Comparison of ENCODE assay signal across 22 cellular contexts in the genomic region with DNA sequence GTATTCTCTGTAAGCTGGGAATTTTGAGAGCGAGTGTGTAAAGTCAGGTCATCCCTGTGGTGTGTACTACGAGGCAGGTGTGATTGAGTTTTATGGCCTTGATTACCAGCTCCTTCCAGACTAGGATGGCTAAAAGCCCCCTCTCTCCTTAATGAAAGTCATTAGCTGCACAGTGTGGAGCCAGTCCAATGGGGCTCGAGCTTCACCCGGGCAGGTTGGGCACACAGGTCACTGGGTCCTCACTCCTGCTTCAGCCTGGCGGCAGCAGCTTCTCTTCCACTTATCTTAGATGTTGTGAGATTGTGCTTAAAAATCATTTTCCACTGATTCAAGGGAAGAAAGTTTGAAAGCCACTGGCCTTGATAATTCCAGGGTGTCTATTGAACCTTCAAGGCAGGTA. TPM values are rescaled to one million over a fixed set of nuclear protein-coding genes. Genes with fewer than 3 reads are reported as not detected.
DNase-seq lines count a peak whose midpoint lies in the region; ATAC-seq and TF ChIP-seq lines count a peak whose summit lies in the region.
"Had no signal": no experiment of that assay in that cellular context is flagged by ENCODE, and none has a peak within 500 bp of the region (broad histone marks: within the 10 kb centered on the region; RNA-seq: fewer than 3 reads in every experiment).

No MANE protein-coding gene starts in this region.

- no peaks in the 10 kb centered on the region for H3K79me2 ChIP-seq in Loucy (ENCODE audit: insufficient read depth, low read length)

- no peak overlapping the region for H3K27ac ChIP-seq in coronary artery
- H3K27ac ChIP-seq: 22Rv1, A549, C4-2B, HL-60 had no signal

- H3K36me3 ChIP-seq in Loucy (ENCODE audit: insufficient read depth, low read length), result no peaks in the 10 kb centered on the region

- no peaks in the 10 kb centered on the region for H3K36me3 Mint-ChIP-seq in natural killer cell treated with Interleukin-12 subunit alpha and Interleukin-12 subunit beta and Interleukin-15 and Interleukin-18, amount 100 ng/mL, for 72 hours

- H3K4me3 Mint-ChIP-seq in natural killer cell treated with Interleukin-12 subunit alpha and Interleukin-12 subunit beta and Interleukin-15 and Interleukin-18, amount 100 ng/mL, for 72 hours, result no peak overlapping the region
- H3K4me3 Mint-ChIP-seq: CD4-positive, alpha-beta T cell had no signal

- H2AFZ ChIP-seq in Loucy (ENCODE audit: low read length), result no peak overlapping the region

- no peaks in the 10 kb centered on the region for H3K9me2 ChIP-seq in Loucy (replicated peaks; ENCODE audit: low read depth, low read length)

- peaks cover 44% of the 10 kb centered on the region for H3K4me1 ChIP-seq in Loucy (ENCODE audit: insufficient read depth, low read length, poor library complexity, severe bottlenecking)
- H3K4me1 ChIP-seq: A549, Caco-2 had no signal

- H3K4me3 ChIP-seq in Loucy (ENCODE audit: low read length, poor library complexity, severe bottlenecking) (no peak overlapping the region), coronary artery (no peak overlapping the region)
- H3K4me3 ChIP-seq: A549 had no signal

- H3K27ac Mint-ChIP-seq in natural killer cell treated with Interleukin-12 subunit alpha and Interleukin-12 subunit beta and Interleukin-15 and Interleukin-18, amount 100 ng/mL, for 72 hours, result no peak overlapping the region
- H3K27ac Mint-ChIP-seq: CD4-positive, alpha-beta T cell had no signal

- H4K20me1 ChIP-seq in Loucy (ENCODE audit: insufficient read depth, low read length, poor library complexity, severe bottlenecking), result no peaks in the 10 kb centered on the region

- DNase-seq in NCI-H82 (lab: John Stamatoyannopoulos, UW) (peak; percentile 16), NCI-H82 treated with DMSO at 0.1 percent for 48 hours (lab: John Stamatoyannopoulos, UW; ENCODE audit: unreplicated experiment) (no peak), coronary artery (ENCODE audit: low spot score) (peak; percentile 29), islet precursor cell (peak; percentile 32), occipital lobe (lab: John Stamatoyannopoulos, UW) (no peak)
- DNase-seq in central memory CD4-positive, alpha-beta T cell, result no peak
- no peak for DNase-seq in natural killer cell treated with Interleukin-12 subunit alpha and Interleukin-12 subunit beta and Interleukin-15 and Interleukin-18, amount 100 ng/mL, for 72 hours (ENCODE audit: low spot score)
- DNase-seq: AML-193; Caco-2; CD4-positive, alpha-beta T cell; DMS153; DMS79; GF-D8; HCEC 1CT had no signal

- no peaks in the 10 kb centered on the region for H3K27me3 Mint-ChIP-seq in natural killer cell treated with Interleukin-12 subunit alpha and Interleukin-12 subunit beta and Interleukin-15 and Interleukin-18, amount 100 ng/mL, for 72 hours

- H3K9me3 Mint-ChIP-seq in natural killer cell treated with Interleukin-12 subunit alpha and Interleukin-12 subunit beta and Interleukin-15 and Interleukin-18, amount 100 ng/mL, for 72 hours, result no peaks in the 10 kb centered on the region
- H3K9me3 Mint-ChIP-seq: CD4-positive, alpha-beta T cell had no signal

- no peaks in the 10 kb centered on the region for H3K9me3 ChIP-seq in Loucy (ENCODE audit: insufficient read depth, low read depth, low read length)
- H3K9me3 ChIP-seq: A549, Caco-2 had no signal

- H3K27me3 ChIP-seq in Loucy (ENCODE audit: insufficient read depth, low read length, poor library complexity, severe bottlenecking), result no peaks in the 10 kb centered on the region

- peak overlapping the region; percentile 53 for H3K9ac ChIP-seq in Loucy (ENCODE audit: low read depth, low read length, poor library complexity, severe bottlenecking)

- TF ChIP-seq CTCF in Loucy (conservative IDR thresholded peaks at IDR 0.05; ENCODE audit: low read length) (no peak), coronary artery (IDR thresholded peaks at IDR 0.05) (no peak)

- no peak overlapping the region for H3K4me2 ChIP-seq in Loucy (ENCODE audit: low read depth, low read length, poor library complexity, severe bottlenecking)
- H3K4me2 ChIP-seq: A549 had no signal

- H3F3A ChIP-seq in Loucy (ENCODE audit: low read depth), result peaks cover 7% of the 10 kb centered on the region; the same call in 1 of the 2 replicates

- no peaks in the 10 kb centered on the region for H3K4me1 Mint-ChIP-seq in natural killer cell treated with Interleukin-12 subunit alpha and Interleukin-12 subunit beta and Interleukin-15 and Interleukin-18, amount 100 ng/mL, for 72 hours (ENCODE audit: low read depth in 2 of 2)

- ATAC-seq in natural killer cell treated with Interleukin-12 subunit alpha and Interleukin-12 subunit beta and Interleukin-15 and Interleukin-18, amount 100 ng/mL, for 72 hours, result no peak
- ATAC-seq: A549 had no signal

RNA-seq across cellular contexts. Expression of a gene that starts 3.0 kb away (rescaled TPM):
- not detected for total RNA-seq in occipital lobe
- not detected for total RNA-seq in natural killer cell treated with Interleukin-12 subunit alpha and Interleukin-12 subunit beta and Interleukin-15 and Interleukin-18, amount 100 ng/mL, for 72 hours
- total RNA-seq: Caco-2; CD4-positive, alpha-beta T cell; Daoy; H4; HT1080 had no signal

Comparison
In these comparisons a context has a peak if more than half of its experiments do, and no peak if none do; other contexts are left out.
1. DNase-seq: peak in NCI-H82 (single experiment), coronary artery (single experiment) and islet precursor cell (single experiment); none in NCI-H82 treated with DMSO at 0.1 percent for 48 hours (single experiment), central memory CD4-positive, alpha-beta T cell (single experiment), occipital lobe (single experiment) and natural killer cell treated with Interleukin-12 subunit alpha and Interleukin-12 subunit beta and Interleukin-15 and Interleukin-18, amount 100 ng/mL, for 72 hours (single experiment).